1 cellular context compared by ENCODE assay signal in the genomic region with DNA sequence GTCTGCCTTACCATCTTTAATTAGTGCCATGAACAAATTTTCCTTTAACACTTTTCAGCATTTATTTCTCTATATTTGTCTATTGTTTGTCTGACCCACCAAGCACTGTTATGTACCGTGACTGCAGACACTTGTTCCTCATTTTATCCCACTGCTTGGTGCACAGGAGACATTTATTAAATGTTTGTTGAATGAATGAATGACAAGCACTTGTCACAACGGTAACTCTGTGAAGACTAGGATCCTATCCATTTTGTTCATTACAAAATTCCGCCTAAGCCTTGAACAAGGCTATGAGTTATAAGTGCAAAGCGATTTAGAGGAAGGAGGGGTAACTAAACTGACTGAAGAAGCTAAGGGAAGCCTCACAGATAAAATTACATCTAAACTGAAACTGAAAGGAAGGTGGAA.
A peak's percentile ranks its signal among the peaks of the same experiment; 100 is the strongest.
TF ChIP-seq lines count a peak whose summit lies in the region.

No MANE protein-coding gene starts in this region.

TF ChIP-seq in K562, 482 proteins besides CTCF, POLR2A, EP300 and RAD21 (continued from another document and continues in another):
- TF ChIP-seq ZBTB34 (CRISPR knock-in tag; IDR thresholded peaks at IDR 0.05) (no peak), STAT5B (CRISPR knock-in tag; IDR thresholded peaks at IDR 0.05) (no peak), NCOA1 (IDR thresholded peaks at IDR 0.05; ENCODE audit: low read depth) (peak; percentile 61; the same call in 1 of the 2 replicates), SMAD1 (IDR thresholded peaks at IDR 0.05; ENCODE audit: low read depth, low read length, partially characterized antibody) (no peak), MEIS2 (IDR thresholded peaks at IDR 0.05; ENCODE audit: partially characterized antibody) (peak; percentile 8), ARHGAP35 (IDR thresholded peaks at IDR 0.05; ENCODE audit: partially characterized antibody) (no peak), RBM15 (IDR thresholded peaks at IDR 0.05; ENCODE audit: insufficient read depth, low read length) (no peak), TFAP4 (CRISPR knock-in tag; IDR thresholded peaks at IDR 0.05; ENCODE audit: borderline replicate concordance) (no peak), ZNF75A (CRISPR knock-in tag; IDR thresholded peaks at IDR 0.05) (no peak), HOXB6 (CRISPR knock-in tag; IDR thresholded peaks at IDR 0.05; ENCODE audit: borderline replicate concordance) (no peak), ZNF655 (CRISPR knock-in tag; IDR thresholded peaks at IDR 0.05) (no peak), HDAC8 (tag; IDR thresholded peaks at IDR 0.05) (no peak; the same call in 1 of the 2 replicates), CREBBP (IDR thresholded peaks at IDR 0.05; ENCODE audit: low read depth, low read length) (no peak), LCOR (CRISPR knock-in tag; IDR thresholded peaks at IDR 0.05) (peak; percentile 82; the same call in 1 of the 2 replicates), TFAM (CRISPR knock-in tag; conservative IDR thresholded peaks at IDR 0.05) (no peak), ZNF354B (CRISPR knock-in tag; IDR thresholded peaks at IDR 0.05) (no peak), SETDB1 (IDR thresholded peaks at IDR 0.05; ENCODE audit: low read length) (no peak), ZNF707 (CRISPR knock-in tag; conservative IDR thresholded peaks at IDR 0.05) (no peak), NCOA4 (IDR thresholded peaks at IDR 0.05; ENCODE audit: partially characterized antibody) (no peak), NFYB (IDR thresholded peaks at IDR 0.05; ENCODE audit: extremely low read depth, insufficient read length) (no peak), ZNF347 (CRISPR knock-in tag; IDR thresholded peaks at IDR 0.05; ENCODE audit: low read depth) (0 out of 2 replicates have a peak, but pooled peaks have one; percentile 17), ZMIZ1 (IDR thresholded peaks at IDR 0.05; ENCODE audit: low read depth in 2 of 2, low read length in 2 of 2) (no peak), ZNF583 (CRISPR knock-in tag; IDR thresholded peaks at IDR 0.05) (no peak), HDAC1 (IDR thresholded peaks at IDR 0.05) (no peak; a peak in 1 of 4 replicates), NUFIP1 (IDR thresholded peaks at IDR 0.05; ENCODE audit: partially characterized antibody) (no peak), FOXM1 (IDR thresholded peaks at IDR 0.05; ENCODE audit: low read depth) (peak; percentile 92), FOXM1 (CRISPR knock-in tag; IDR thresholded peaks at IDR 0.05; ENCODE audit: low read depth) (no peak), RCOR1 (IDR thresholded peaks at IDR 0.05; ENCODE audit: borderline replicate concordance in 1 of 2, low read depth in 2 of 2, low read length in 2 of 2) (no peak), RUNX1 (IDR thresholded peaks at IDR 0.05; ENCODE audit: low read depth) (no peak), ZNF197 (CRISPR knock-in tag; IDR thresholded peaks at IDR 0.05; ENCODE audit: low read depth) (no peak), SMARCE1 (IDR thresholded peaks at IDR 0.05) (peak; percentile 29; the same call in 1 of the 2 replicates), ELF2 (CRISPR knock-in tag; IDR thresholded peaks at IDR 0.05) (no peak), PHF21A (IDR thresholded peaks at IDR 0.05; ENCODE audit: borderline replicate concordance, low read depth) (no peak), TEAD2 (tag; IDR thresholded peaks at IDR 0.05) (0 out of 2 replicates have a peak, but pooled peaks have one; percentile 27), HMGN3 (IDR thresholded peaks at IDR 0.05; ENCODE audit: borderline replicate concordance, extremely low read depth, insufficient read length, low read depth, low read length) (no peak), CHCHD3 (CRISPR knock-in tag; IDR thresholded peaks at IDR 0.05) (no peak), KLF1 (tag; IDR thresholded peaks at IDR 0.05) (no peak), ZC3H11A (IDR thresholded peaks at IDR 0.05; ENCODE audit: low read depth, low read length) (no peak), ARID2 (IDR thresholded peaks at IDR 0.05) (no peak), ZNF699 (CRISPR knock-in tag; IDR thresholded peaks at IDR 0.05; ENCODE audit: insufficient replicate concordance) (no peak), TCF7L2 (IDR thresholded peaks at IDR 0.05; ENCODE audit: low read depth, low read length) (no peak), CSDE1 (IDR thresholded peaks at IDR 0.05) (no peak), MBD2 (IDR thresholded peaks at IDR 0.05; ENCODE audit: borderline replicate concordance, low read depth) (no peak), ZNF23 (CRISPR knock-in tag; IDR thresholded peaks at IDR 0.05) (no peak; the same call in 1 of the 2 replicates), CEBPB (tag; IDR thresholded peaks at IDR 0.05) (no peak), KLF10 (CRISPR knock-in tag; IDR thresholded peaks at IDR 0.05) (no peak), RNF2 (IDR thresholded peaks at IDR 0.05) (no peak), MYBL2 (IDR thresholded peaks at IDR 0.05; ENCODE audit: low read depth) (no peak), MYBL2 (CRISPR knock-in tag; IDR thresholded peaks at IDR 0.05; ENCODE audit: borderline replicate concordance) (no peak), TAF9B (IDR thresholded peaks at IDR 0.05; ENCODE audit: partially characterized antibody) (no peak), XRCC3 (IDR thresholded peaks at IDR 0.05) (no peak), ZNF224 (CRISPR knock-in tag; IDR thresholded peaks at IDR 0.05) (no peak), BRD9 (IDR thresholded peaks at IDR 0.05; ENCODE audit: low read depth, partially characterized antibody) (peak; percentile 26), ZNF384 (IDR thresholded peaks at IDR 0.05; ENCODE audit: low read depth, low read length) (no peak), NFXL1 (CRISPR knock-in tag; IDR thresholded peaks at IDR 0.05) (no peak), ZNF121 (CRISPR knock-in tag; conservative IDR thresholded peaks at IDR 0.05) (no peak), MCM7 (IDR thresholded peaks at IDR 0.05) (no peak), GATAD2B (IDR thresholded peaks at IDR 0.05; ENCODE audit: borderline replicate concordance) (0 out of 2 replicates have a peak, but pooled peaks have one; percentile 11), ILF3 (IDR thresholded peaks at IDR 0.05; ENCODE audit: borderline replicate concordance) (no peak)
- TF ChIP-seq, protein P1, sequence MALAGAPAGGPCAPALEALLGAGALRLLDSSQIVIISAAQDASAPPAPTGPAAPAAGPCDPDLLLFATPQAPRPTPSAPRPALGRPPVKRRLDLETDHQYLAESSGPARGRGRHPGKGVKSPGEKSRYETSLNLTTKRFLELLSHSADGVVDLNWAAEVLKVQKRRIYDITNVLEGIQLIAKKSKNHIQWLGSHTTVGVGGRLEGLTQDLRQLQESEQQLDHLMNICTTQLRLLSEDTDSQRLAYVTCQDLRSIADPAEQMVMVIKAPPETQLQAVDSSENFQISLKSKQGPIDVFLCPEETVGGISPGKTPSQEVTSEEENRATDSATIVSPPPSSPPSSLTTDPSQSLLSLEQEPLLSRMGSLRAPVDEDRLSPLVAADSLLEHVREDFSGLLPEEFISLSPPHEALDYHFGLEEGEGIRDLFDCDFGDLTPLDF (CRISPR knock-in tag; IDR thresholded peaks at IDR 0.05) = no peak
- TF ChIP-seq, protein P2, sequence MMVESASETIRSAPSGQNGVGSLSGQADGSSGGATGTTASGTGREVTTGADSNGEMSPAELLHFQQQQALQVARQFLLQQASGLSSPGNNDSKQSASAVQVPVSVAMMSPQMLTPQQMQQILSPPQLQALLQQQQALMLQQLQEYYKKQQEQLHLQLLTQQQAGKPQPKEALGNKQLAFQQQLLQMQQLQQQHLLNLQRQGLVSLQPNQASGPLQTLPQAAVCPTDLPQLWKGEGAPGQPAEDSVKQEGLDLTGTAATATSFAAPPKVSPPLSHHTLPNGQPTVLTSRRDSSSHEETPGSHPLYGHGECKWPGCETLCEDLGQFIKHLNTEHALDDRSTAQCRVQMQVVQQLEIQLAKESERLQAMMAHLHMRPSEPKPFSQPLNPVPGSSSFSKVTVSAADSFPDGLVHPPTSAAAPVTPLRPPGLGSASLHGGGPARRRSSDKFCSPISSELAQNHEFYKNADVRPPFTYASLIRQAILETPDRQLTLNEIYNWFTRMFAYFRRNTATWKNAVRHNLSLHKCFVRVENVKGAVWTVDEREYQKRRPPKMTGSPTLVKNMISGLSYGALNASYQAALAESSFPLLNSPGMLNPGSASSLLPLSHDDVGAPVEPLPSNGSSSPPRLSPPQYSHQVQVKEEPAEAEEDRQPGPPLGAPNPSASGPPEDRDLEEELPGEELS (CRISPR knock-in tag; IDR thresholded peaks at IDR 0.05; ENCODE audit: borderline replicate concordance) = no peak
- TF ChIP-seq, protein P3, sequence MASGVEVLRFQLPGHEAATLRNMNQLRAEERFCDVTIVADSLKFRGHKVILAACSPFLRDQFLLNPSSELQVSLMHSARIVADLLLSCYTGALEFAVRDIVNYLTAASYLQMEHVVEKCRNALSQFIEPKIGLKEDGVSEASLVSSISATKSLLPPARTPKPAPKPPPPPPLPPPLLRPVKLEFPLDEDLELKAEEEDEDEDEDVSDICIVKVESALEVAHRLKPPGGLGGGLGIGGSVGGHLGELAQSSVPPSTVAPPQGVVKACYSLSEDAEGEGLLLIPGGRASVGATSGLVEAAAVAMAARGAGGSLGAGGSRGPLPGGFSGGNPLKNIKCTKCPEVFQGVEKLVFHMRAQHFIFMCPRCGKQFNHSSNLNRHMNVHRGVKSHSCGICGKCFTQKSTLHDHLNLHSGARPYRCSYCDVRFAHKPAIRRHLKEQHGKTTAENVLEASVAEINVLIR (CRISPR knock-in tag; IDR thresholded peaks at IDR 0.05) = no peak
